In the genomic region with DNA sequence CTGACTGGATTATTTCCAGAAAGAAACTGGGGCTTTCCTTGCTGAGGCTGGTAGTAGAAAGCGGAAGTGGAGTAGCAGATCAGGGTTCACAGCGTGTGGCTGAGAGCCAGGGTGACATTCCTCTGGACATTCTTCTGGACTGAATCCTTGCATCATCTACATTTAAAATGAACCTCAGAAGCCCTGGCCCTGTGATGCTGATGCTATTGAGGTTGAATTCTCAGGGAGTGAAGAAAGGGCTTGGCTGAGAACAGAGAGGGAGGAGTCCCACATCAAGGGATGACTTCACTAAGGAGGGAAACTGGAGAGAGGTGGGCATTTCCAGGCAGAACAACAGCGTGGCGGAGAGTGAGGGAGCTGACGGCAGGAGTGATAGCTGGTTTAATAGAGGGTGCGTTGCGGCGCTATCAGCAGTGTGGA, we compare ENCODE assay signal across 1 cellular context.
TF ChIP-seq lines count a peak whose summit lies in the region.

No MANE protein-coding gene starts in this region.

TF ChIP-seq in GM23338, 12 proteins besides CTCF, POLR2A, EP300 and RAD21 (continued from another document):
- TF ChIP-seq, protein P1, sequence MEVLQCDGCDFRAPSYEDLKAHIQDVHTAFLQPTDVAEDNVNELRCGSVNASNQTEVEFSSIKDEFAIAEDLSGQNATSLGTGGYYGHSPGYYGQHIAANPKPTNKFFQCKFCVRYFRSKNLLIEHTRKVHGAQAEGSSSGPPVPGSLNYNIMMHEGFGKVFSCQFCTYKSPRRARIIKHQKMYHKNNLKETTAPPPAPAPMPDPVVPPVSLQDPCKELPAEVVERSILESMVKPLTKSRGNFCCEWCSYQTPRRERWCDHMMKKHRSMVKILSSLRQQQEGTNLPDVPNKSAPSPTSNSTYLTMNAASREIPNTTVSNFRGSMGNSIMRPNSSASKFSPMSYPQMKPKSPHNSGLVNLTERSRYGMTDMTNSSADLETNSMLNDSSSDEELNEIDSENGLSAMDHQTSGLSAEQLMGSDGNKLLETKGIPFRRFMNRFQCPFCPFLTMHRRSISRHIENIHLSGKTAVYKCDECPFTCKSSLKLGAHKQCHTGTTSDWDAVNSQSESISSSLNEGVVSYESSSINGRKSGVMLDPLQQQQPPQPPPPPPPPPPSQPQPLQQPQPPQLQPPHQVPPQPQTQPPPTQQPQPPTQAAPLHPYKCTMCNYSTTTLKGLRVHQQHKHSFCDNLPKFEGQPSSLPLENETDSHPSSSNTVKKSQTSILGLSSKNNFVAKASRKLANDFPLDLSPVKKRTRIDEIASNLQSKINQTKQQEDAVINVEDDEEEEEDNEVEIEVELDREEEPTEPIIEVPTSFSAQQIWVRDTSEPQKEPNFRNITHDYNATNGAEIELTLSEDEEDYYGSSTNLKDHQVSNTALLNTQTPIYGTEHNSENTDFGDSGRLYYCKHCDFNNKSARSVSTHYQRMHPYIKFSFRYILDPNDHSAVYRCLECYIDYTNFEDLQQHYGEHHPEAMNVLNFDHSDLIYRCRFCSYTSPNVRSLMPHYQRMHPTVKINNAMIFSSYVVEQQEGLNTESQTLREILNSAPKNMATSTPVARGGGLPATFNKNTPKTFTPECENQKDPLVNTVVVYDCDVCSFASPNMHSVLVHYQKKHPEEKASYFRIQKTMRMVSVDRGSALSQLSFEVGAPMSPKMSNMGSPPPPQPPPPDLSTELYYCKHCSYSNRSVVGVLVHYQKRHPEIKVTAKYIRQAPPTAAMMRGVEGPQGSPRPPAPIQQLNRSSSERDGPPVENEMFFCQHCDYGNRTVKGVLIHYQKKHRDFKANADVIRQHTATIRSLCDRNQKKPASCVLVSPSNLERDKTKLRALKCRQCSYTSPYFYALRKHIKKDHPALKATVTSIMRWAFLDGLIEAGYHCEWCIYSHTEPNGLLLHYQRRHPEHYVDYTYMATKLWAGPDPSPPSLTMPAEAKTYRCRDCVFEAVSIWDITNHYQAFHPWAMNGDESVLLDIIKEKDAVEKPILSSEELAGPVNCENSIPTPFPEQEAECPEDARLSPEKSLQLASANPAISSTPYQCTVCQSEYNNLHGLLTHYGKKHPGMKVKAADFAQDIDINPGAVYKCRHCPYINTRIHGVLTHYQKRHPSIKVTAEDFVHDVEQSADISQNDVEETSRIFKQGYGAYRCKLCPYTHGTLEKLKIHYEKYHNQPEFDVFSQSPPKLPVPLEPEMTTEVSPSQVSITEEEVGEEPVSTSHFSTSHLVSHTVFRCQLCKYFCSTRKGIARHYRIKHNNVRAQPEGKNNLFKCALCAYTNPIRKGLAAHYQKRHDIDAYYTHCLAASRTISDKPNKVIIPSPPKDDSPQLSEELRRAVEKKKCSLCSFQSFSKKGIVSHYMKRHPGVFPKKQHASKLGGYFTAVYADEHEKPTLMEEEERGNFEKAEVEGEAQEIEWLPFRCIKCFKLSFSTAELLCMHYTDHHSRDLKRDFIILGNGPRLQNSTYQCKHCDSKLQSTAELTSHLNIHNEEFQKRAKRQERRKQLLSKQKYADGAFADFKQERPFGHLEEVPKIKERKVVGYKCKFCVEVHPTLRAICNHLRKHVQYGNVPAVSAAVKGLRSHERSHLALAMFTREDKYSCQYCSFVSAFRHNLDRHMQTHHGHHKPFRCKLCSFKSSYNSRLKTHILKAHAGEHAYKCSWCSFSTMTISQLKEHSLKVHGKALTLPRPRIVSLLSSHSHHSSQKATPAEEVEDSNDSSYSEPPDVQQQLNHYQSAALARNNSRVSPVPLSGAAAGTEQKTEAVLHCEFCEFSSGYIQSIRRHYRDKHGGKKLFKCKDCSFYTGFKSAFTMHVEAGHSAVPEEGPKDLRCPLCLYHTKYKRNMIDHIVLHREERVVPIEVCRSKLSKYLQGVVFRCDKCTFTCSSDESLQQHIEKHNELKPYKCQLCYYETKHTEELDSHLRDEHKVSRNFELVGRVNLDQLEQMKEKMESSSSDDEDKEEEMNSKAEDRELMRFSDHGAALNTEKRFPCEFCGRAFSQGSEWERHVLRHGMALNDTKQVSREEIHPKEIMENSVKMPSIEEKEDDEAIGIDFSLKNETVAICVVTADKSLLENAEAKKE (CRISPR knock-in tag; IDR thresholded peaks at IDR 0.05), result peak; percentile 73; the same call in 1 of the 2 replicates
TF ChIP-seq in GM23338: peak in this region for 1.
